22 cellular contexts compared by ENCODE assay signal in genomic region chr10:923844-924523, GRCh38. TPM values are rescaled to one million over a fixed set of nuclear protein-coding genes. Genes with fewer than 3 reads are reported as not detected.
DNase-seq lines count a peak whose midpoint lies in the region; ATAC-seq and TF ChIP-seq lines count a peak whose summit lies in the region.
"Had no signal": no experiment of that assay in that cellular context is flagged by ENCODE, and none has a peak within 500 bp of the region (broad histone marks: within the 10 kb centered on the region; RNA-seq: fewer than 3 reads in every experiment).

No MANE protein-coding gene starts in this region.

- DNase-seq in activated naive CD4-positive, alpha-beta T cell treated with anti-CD3 and anti-CD28 coated beads, Interleukin-2, amount 10 ng/mL, durations not matched to agents 7 days and 5 days, result no peak
- DNase-seq in activated naive CD4-positive, alpha-beta T cell (lab: John Stamatoyannopoulos, UW), result no peak
- no peak for DNase-seq in effector memory CD8-positive, alpha-beta T cell
- no peak for DNase-seq in stimulated activated effector memory CD8-positive, alpha-beta T cell treated with anti-CD3 and anti-CD28 coated beads, Interleukin-12 subunit alpha, Interleukin-12 subunit beta, amount 100 ng/mL, for 72 hours (ENCODE audit: low spot score in 2 of 2)
- no peak for DNase-seq in nucleus accumbens (lab: John Stamatoyannopoulos, UW)
- no peak for DNase-seq in Right ventricle myocardium superior
- DNase-seq in right atrium auricular region (ENCODE audit: low spot score), result no peak
- DNase-seq: activated CD4-positive, alpha-beta T cell treated with anti-CD3 and anti-CD28 coated beads for 36 hours; brain microvascular endothelial cell; effector memory CD4-positive, alpha-beta T cell; esophagus squamous epithelium; GM23248; hippocampal formation; KBM-7; left ventricle myocardium inferior; NCI-H146; NCI-H526; SIG-M5 had no signal

- peaks cover 29% of the 10 kb centered on the region for H3K36me3 Mint-ChIP-seq in activated naive CD4-positive, alpha-beta T cell treated with anti-CD3 and anti-CD28 coated beads, Interleukin-2, amount 10 ng/mL, durations not matched to agents 7 days and 5 days
- peaks cover 4% of the 10 kb centered on the region for H3K36me3 Mint-ChIP-seq in IgD-negative memory B cell
- H3K36me3 Mint-ChIP-seq in effector memory CD8-positive, alpha-beta T cell (ENCODE audit: insufficient read depth), result peaks cover 35% of the 10 kb centered on the region
- peaks cover 70% of the 10 kb centered on the region for H3K36me3 Mint-ChIP-seq in stimulated activated effector memory CD8-positive, alpha-beta T cell treated with anti-CD3 and anti-CD28 coated beads, Interleukin-12 subunit alpha, Interleukin-12 subunit beta, amount 100 ng/mL, for 72 hours

- CTCF ChIA-PET in activated naive CD4-positive, alpha-beta T cell treated with anti-CD3 and anti-CD28 coated beads, Interleukin-2, amount 10 ng/mL, durations not matched to agents 7 days and 5 days (lab: Charles Lee), result no interaction called here

- ATAC-seq in effector memory CD8-positive, alpha-beta T cell (replicated peaks), result no peak
- ATAC-seq in stimulated activated effector memory CD8-positive, alpha-beta T cell treated with anti-CD3 and anti-CD28 coated beads, Interleukin-12 subunit alpha, Interleukin-12 subunit beta, amount 100 ng/mL, for 72 hours, result no peak
- no peak for ATAC-seq in Right ventricle myocardium superior (ENCODE audit: poor library complexity)
- ATAC-seq: activated CD4-positive, alpha-beta T cell treated with anti-CD3 and anti-CD28 coated beads for 36 hours; gastroesophageal sphincter had no signal

- no peaks in the 10 kb centered on the region for H3K27me3 ChIP-seq in right atrium auricular region
- H3K27me3 ChIP-seq: brain microvascular endothelial cell, esophagus squamous epithelium, gastroesophageal sphincter had no signal

- no peaks in the 10 kb centered on the region for H3K9me3 ChIP-seq in right atrium auricular region
- H3K9me3 ChIP-seq: esophagus squamous epithelium, gastroesophageal sphincter, left ventricle myocardium inferior had no signal

- no peaks in the 10 kb centered on the region for H3K27me3 Mint-ChIP-seq in activated naive CD4-positive, alpha-beta T cell treated with anti-CD3 and anti-CD28 coated beads, Interleukin-2, amount 10 ng/mL, durations not matched to agents 7 days and 5 days
- no peaks in the 10 kb centered on the region for H3K27me3 Mint-ChIP-seq in IgD-negative memory B cell
- H3K27me3 Mint-ChIP-seq in effector memory CD8-positive, alpha-beta T cell, result no peaks in the 10 kb centered on the region
- H3K27me3 Mint-ChIP-seq: activated CD4-positive, alpha-beta T cell treated with anti-CD3 and anti-CD28 coated beads for 36 hours had no signal

- no peaks in the 10 kb centered on the region for H3K36me3 ChIP-seq in right atrium auricular region
- H3K36me3 ChIP-seq: brain microvascular endothelial cell had no signal

- peaks cover 40% of the 10 kb centered on the region for H3K4me1 Mint-ChIP-seq in activated naive CD4-positive, alpha-beta T cell treated with anti-CD3 and anti-CD28 coated beads, Interleukin-2, amount 10 ng/mL, durations not matched to agents 7 days and 5 days
- peaks cover 28 to 45% (median 29%) of the 10 kb centered on the region in 3 donors for H3K4me1 Mint-ChIP-seq in IgD-negative memory B cell
- peaks cover 43 to 59% of the 10 kb centered on the region in 2 donors for H3K4me1 Mint-ChIP-seq in effector memory CD8-positive, alpha-beta T cell (ENCODE audit: low read depth in 2 of 2)
- H3K4me1 Mint-ChIP-seq in stimulated activated effector memory CD8-positive, alpha-beta T cell treated with anti-CD3 and anti-CD28 coated beads, Interleukin-12 subunit alpha, Interleukin-12 subunit beta, amount 100 ng/mL, for 72 hours, result peaks cover 52% of the 10 kb centered on the region

- no peak overlapping the region for H3K4me3 Mint-ChIP-seq in activated naive CD4-positive, alpha-beta T cell treated with anti-CD3 and anti-CD28 coated beads, Interleukin-2, amount 10 ng/mL, durations not matched to agents 7 days and 5 days
- H3K4me3 Mint-ChIP-seq in IgD-negative memory B cell, result peak overlapping the region in 1 of 4 donors; percentile 63
- H3K4me3 Mint-ChIP-seq in effector memory CD8-positive, alpha-beta T cell, result peak overlapping the region; percentile 13 to 23
- no peak overlapping the region for H3K4me3 Mint-ChIP-seq in stimulated activated effector memory CD8-positive, alpha-beta T cell treated with anti-CD3 and anti-CD28 coated beads, Interleukin-12 subunit alpha, Interleukin-12 subunit beta, amount 100 ng/mL, for 72 hours
- H3K4me3 Mint-ChIP-seq: activated CD4-positive, alpha-beta T cell treated with anti-CD3 and anti-CD28 coated beads for 36 hours had no signal

- H3K4me1 ChIP-seq in right atrium auricular region, result peaks cover 0 to 66% of the 10 kb centered on the region in 2 donors

- H3K9me3 Mint-ChIP-seq in activated naive CD4-positive, alpha-beta T cell treated with anti-CD3 and anti-CD28 coated beads, Interleukin-2, amount 10 ng/mL, durations not matched to agents 7 days and 5 days, result no peaks in the 10 kb centered on the region
- H3K9me3 Mint-ChIP-seq in IgD-negative memory B cell, result no peaks in the 10 kb centered on the region
- H3K9me3 Mint-ChIP-seq in effector memory CD8-positive, alpha-beta T cell, result no peaks in the 10 kb centered on the region
- no peaks in the 10 kb centered on the region for H3K9me3 Mint-ChIP-seq in stimulated activated effector memory CD8-positive, alpha-beta T cell treated with anti-CD3 and anti-CD28 coated beads, Interleukin-12 subunit alpha, Interleukin-12 subunit beta, amount 100 ng/mL, for 72 hours

- no peak for TF ChIP-seq CTCF in right atrium auricular region (IDR thresholded peaks at IDR 0.05)

- intact Hi-C loops in Right ventricle myocardium superior (cut with DNase I), result no loop called here

- no peak overlapping the region for H3K4me3 ChIP-seq in right atrium auricular region
- H3K4me3 ChIP-seq: esophagus squamous epithelium, gastroesophageal sphincter, GM12878, GM23248, left ventricle myocardium inferior had no signal

- peak overlapping the region; percentile 55 for H3K27ac Mint-ChIP-seq in activated naive CD4-positive, alpha-beta T cell treated with anti-CD3 and anti-CD28 coated beads, Interleukin-2, amount 10 ng/mL, durations not matched to agents 7 days and 5 days
- peak overlapping the region in 2 of 3 donors; percentile 6 to 49 for H3K27ac Mint-ChIP-seq in IgD-negative memory B cell
- no peak overlapping the region for H3K27ac Mint-ChIP-seq in effector memory CD8-positive, alpha-beta T cell
- H3K27ac Mint-ChIP-seq in stimulated activated effector memory CD8-positive, alpha-beta T cell treated with anti-CD3 and anti-CD28 coated beads, Interleukin-12 subunit alpha, Interleukin-12 subunit beta, amount 100 ng/mL, for 72 hours, result peak overlapping the region; percentile 35
- H3K27ac Mint-ChIP-seq: activated CD4-positive, alpha-beta T cell treated with anti-CD3 and anti-CD28 coated beads for 36 hours had no signal

- no peak overlapping the region for H3K27ac ChIP-seq in right atrium auricular region
- H3K27ac ChIP-seq: brain microvascular endothelial cell, esophagus squamous epithelium, gastroesophageal sphincter, GM23248, left ventricle myocardium inferior, parathyroid adenoma had no signal

RNA-seq across cellular contexts. Expression of gene LARP4B, which starts 7.5 kb away (rescaled TPM):
- 31.3 TPM for polyA plus RNA-seq in IgD-negative memory B cell
- total RNA-seq in Right ventricle myocardium superior (59.9 TPM), right atrium auricular region (10 to 100 TPM; 24.2 to 26.1 TPM)

Comparison
In these comparisons a context has a peak if more than half of its experiments do, and no peak if none do; other contexts are left out.
1. H3K27ac Mint-ChIP-seq: peak in activated naive CD4-positive, alpha-beta T cell treated with anti-CD3 and anti-CD28 coated beads, Interleukin-2, amount 10 ng/mL, durations not matched to agents 7 days and 5 days (single experiment), IgD-negative memory B cell (2 of 3) and stimulated activated effector memory CD8-positive, alpha-beta T cell treated with anti-CD3 and anti-CD28 coated beads, Interleukin-12 subunit alpha, Interleukin-12 subunit beta, amount 100 ng/mL, for 72 hours (single experiment); none in effector memory CD8-positive, alpha-beta T cell (0 of 2).
2. H3K4me3 Mint-ChIP-seq: peak in effector memory CD8-positive, alpha-beta T cell (2 of 2); none in activated naive CD4-positive, alpha-beta T cell treated with anti-CD3 and anti-CD28 coated beads, Interleukin-2, amount 10 ng/mL, durations not matched to agents 7 days and 5 days (single experiment) and stimulated activated effector memory CD8-positive, alpha-beta T cell treated with anti-CD3 and anti-CD28 coated beads, Interleukin-12 subunit alpha, Interleukin-12 subunit beta, amount 100 ng/mL, for 72 hours (single experiment).